13 cellular contexts compared by ENCODE assay signal in the genomic region with DNA sequence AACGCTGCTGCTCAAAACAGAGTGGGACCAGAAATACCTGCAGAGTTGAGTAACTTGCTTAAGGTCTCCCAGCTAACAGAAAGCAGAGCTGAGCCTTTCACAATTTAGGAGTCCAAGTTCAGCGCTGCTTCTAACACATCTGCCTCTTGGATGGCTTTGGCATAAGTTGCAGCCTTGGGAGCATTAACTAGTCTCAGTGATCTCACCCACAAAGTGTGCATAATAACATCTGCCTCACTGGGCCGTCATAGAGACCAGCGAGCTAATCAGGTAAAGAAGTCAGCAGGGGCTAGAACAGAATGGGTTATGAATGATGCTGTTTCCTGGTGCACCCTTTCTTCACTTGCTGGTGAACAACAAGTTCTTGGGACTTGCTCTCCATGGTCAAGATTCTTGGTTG. TPM values are rescaled to one million over a fixed set of nuclear protein-coding genes. Genes with fewer than 3 reads are reported as not detected.
DNase-seq lines count a peak whose midpoint lies in the region; TF ChIP-seq lines count a peak whose summit lies in the region.
"Had no signal": no experiment of that assay in that cellular context is flagged by ENCODE, and none has a peak within 500 bp of the region (broad histone marks: within the 10 kb centered on the region; RNA-seq: fewer than 3 reads in every experiment).

No MANE protein-coding gene starts in this region.

- DNase-seq in Daoy (ENCODE audit: low read depth): peak; percentile 44
- DNase-seq in NCI-H226: peak; percentile 61
- peak; percentile 74 for DNase-seq in epithelial cell of proximal tubule (ENCODE audit: low read depth)
- peak; percentile 79 for DNase-seq in renal cortical epithelial cell (ENCODE audit: low read depth)
- no peak for DNase-seq in lower leg skin (ENCODE audit: low spot score in 2 of 2)
- no peak for DNase-seq in RWPE1 (ENCODE audit: low spot score)
- DNase-seq in NCI-H510A treated with DMSO at 0.1 percent for 48 hours (lab: John Stamatoyannopoulos, UW): no peak
- no peak for DNase-seq in SIG-M5 treated with dmso at 0.1 percent for 504 hours (lab: John Stamatoyannopoulos, UW; ENCODE audit: unreplicated experiment)
- DNase-seq: CD4-positive, alpha-beta T cell; head of caudate nucleus; NCI-H1105; testis had no signal

- no peak for TF ChIP-seq POLR2A in lower leg skin (IDR thresholded peaks at IDR 0.05)

- WGBS in lower leg skin, 2 donors: 54 to 74% methylated on average over 4 of the region's 4 CpGs

- H3K4me3 ChIP-seq in epithelial cell of proximal tubule (ENCODE audit: low read depth, low read length) (peak overlapping the region; percentile 32), lower leg skin (ENCODE audit: low read depth, poor library complexity, severe bottlenecking) (no peak overlapping the region)
- H3K4me3 ChIP-seq: testis had no signal

- intact Hi-C loops in lower leg skin (cut with DNase I; ENCODE audit: low total_unique reads): no loop called here

- CTCF ChIA-PET in RWPE1 (lab: Yijun Ruan, JAX): interaction anchor here (0.7 kb wide), 1 partner anchor 420 kb away, joined by 3 read pairs; no protein-coding TSS in a partner anchor

- TF ChIP-seq CTCF in epithelial cell of proximal tubule (conservative IDR thresholded peaks at IDR 0.05; ENCODE audit: low read depth, low read length) (no peak), lower leg skin (IDR thresholded peaks at IDR 0.05) (no peak), RWPE1 (conservative IDR thresholded peaks at IDR 0.05; ENCODE audit: low read depth) (no peak)

- POLR2A ChIA-PET in RWPE1 (lab: Yijun Ruan, JAX; ENCODE audit: low non-redundant PET): no interaction called here

- no peak overlapping the region for H3K27ac ChIP-seq in RWPE1
- H3K27ac ChIP-seq: parathyroid adenoma, testis had no signal

RNA-seq across cellular contexts. Expression of gene WWC1, which starts 36.5 kb away (rescaled TPM):
- total RNA-seq in Daoy (2014; rRNA removed; shearing (Covaris generic)): 17.4 and 18.9 TPM in 2 replicates
- 87.2 and 94.5 TPM in 2 replicates for total RNA-seq in epithelial cell of proximal tubule
- total RNA-seq in renal cortical epithelial cell: 173 and 319 TPM in 2 replicates
- 10 to 100 TPM; 23.5 to 57.0 (median 30.0) TPM for total RNA-seq in lower leg skin

Comparison
In these comparisons a context has a peak if more than half of its experiments do, and no peak if none do; other contexts are left out.
1. DNase-seq: peak in Daoy (single experiment), NCI-H226 (single experiment), epithelial cell of proximal tubule (single experiment) and renal cortical epithelial cell (single experiment); none in lower leg skin (0 of 2), RWPE1 (single experiment), NCI-H510A treated with DMSO at 0.1 percent for 48 hours (single experiment) and SIG-M5 treated with dmso at 0.1 percent for 504 hours (single experiment).